In the genomic region with DNA sequence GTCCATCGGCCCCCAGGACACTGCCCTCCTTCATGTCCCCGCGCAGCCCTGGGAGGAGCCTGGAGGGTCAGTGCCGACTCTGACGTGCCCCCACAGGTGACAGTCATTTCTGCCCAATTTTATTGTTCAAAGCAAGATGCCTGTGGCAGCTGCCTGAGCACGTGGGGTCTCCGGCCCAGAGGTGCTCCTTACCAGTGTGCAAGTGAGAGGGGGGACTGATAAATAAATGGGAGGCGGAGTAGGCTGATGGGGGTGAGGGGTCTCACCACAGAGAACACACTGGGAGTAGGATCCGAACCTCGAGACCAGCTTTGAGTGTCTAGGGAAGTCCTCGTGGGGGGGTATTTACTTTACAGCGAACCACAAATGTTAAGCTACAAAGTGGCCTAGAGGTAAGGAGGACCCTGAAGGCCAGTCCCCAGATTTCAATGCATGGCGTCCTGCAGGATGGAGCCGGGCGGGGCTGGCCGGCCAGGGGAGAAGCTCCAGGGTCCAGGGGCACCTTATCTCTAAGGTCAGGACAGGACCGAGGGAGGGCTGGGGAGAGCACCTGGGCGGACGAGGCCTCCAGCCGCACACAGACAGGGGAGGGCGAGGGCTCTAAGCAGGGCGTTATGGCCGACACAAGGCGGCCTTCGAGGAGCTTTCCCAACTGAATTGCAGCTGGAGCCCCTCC, we compare ENCODE assay signal across 1 cellular context.
TF ChIP-seq lines count a peak whose summit lies in the region.

No MANE protein-coding gene starts in this region.

TF ChIP-seq in A549, 52 proteins besides CTCF, POLR2A, EP300 and RAD21 (continued from another document):
- TF ChIP-seq, protein P1, sequence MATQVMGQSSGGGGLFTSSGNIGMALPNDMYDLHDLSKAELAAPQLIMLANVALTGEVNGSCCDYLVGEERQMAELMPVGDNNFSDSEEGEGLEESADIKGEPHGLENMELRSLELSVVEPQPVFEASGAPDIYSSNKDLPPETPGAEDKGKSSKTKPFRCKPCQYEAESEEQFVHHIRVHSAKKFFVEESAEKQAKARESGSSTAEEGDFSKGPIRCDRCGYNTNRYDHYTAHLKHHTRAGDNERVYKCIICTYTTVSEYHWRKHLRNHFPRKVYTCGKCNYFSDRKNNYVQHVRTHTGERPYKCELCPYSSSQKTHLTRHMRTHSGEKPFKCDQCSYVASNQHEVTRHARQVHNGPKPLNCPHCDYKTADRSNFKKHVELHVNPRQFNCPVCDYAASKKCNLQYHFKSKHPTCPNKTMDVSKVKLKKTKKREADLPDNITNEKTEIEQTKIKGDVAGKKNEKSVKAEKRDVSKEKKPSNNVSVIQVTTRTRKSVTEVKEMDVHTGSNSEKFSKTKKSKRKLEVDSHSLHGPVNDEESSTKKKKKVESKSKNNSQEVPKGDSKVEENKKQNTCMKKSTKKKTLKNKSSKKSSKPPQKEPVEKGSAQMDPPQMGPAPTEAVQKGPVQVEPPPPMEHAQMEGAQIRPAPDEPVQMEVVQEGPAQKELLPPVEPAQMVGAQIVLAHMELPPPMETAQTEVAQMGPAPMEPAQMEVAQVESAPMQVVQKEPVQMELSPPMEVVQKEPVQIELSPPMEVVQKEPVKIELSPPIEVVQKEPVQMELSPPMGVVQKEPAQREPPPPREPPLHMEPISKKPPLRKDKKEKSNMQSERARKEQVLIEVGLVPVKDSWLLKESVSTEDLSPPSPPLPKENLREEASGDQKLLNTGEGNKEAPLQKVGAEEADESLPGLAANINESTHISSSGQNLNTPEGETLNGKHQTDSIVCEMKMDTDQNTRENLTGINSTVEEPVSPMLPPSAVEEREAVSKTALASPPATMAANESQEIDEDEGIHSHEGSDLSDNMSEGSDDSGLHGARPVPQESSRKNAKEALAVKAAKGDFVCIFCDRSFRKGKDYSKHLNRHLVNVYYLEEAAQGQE (IDR thresholded peaks at IDR 0.05), result no peak
- no peak for TF ChIP-seq ATOH8 (CRISPR knock-in tag; IDR thresholded peaks at IDR 0.05; ENCODE audit: low read depth)
